In the genomic region with DNA sequence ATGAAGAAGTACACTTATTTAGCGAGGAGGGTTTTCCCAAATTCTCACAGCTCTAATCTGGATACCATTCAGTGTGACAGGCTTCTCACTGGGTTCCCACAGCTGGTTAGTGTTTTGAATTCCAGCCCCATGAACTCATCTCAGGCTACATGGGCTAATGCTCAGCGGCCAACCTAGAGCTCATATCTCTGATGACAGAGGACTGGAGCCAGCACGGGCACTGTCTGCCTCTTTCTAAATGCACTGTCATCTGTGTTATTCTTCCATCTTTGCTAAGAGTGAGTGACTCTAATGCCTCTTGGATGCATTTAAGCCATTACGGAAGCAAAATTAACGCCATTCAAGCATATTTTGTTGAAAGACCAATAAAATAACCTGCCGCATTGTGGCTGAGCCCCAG, we compare ENCODE assay signal across 13 cellular contexts.
A peak's percentile ranks its signal among the peaks of the same experiment; 100 is the strongest.
DNase-seq lines count a peak whose midpoint lies in the region; ATAC-seq, FAIRE-seq and TF ChIP-seq lines count a peak whose summit lies in the region.
"Had no signal": no experiment of that assay in that cellular context is flagged by ENCODE, and none has a peak within 500 bp of the region (broad histone marks: within the 10 kb centered on the region; RNA-seq: fewer than 3 reads in every experiment).

No MANE protein-coding gene starts in this region.

- DNase-seq in HTR-8/SVneo (ENCODE audit: insufficient read length, low spot score) (peak; percentile 51), bronchial epithelial cell (ENCODE audit: low read depth) (peak; percentile 60), kidney epithelial cell (ENCODE audit: low read depth) (peak; percentile 87), tibial nerve (ENCODE audit: low spot score in 2 of 2) (peak; percentile 27 to 38), cerebellar cortex (ENCODE audit: low spot score) (no peak), SIG-M5 (lab: John Stamatoyannopoulos, UW) (no peak)
- DNase-seq: MM.1S, retina, stomach had no signal

- no peak for TF ChIP-seq POLR2A in tibial nerve (IDR thresholded peaks at IDR 0.05)

- no peak for TF ChIP-seq EP300 in tibial nerve (IDR thresholded peaks at IDR 0.05)

- H3K27me3 ChIP-seq in bronchial epithelial cell (ENCODE audit: control insufficient read depth, insufficient read depth, low read length) (no peaks in the 10 kb centered on the region), kidney epithelial cell (ENCODE audit: control insufficient read depth, insufficient read depth, low read length) (no peaks in the 10 kb centered on the region), tibial nerve (no peaks in the 10 kb centered on the region)
- H3K27me3 ChIP-seq: stomach had no signal

- 43 to 52% methylated on average over 6 of the region's 6 CpGs for WGBS in tibial nerve, 2 donors

- H3K4me1 ChIP-seq in tibial nerve: peaks cover 0 to 40% (median 6%) of the 10 kb centered on the region in 4 donors

- ATAC-seq in activated CD4-positive, CD25-positive, alpha-beta regulatory T cell treated with anti-CD3 and anti-CD28 coated beads, Interleukin-2, amount 50 U/mL, for 24 hours: no peak
- ATAC-seq in GM21825 (IDR thresholded peaks at IDR 0.05; ENCODE audit: unreplicated experiment): no peak
- ATAC-seq: HCT116 had no signal

- H3K36me3 ChIP-seq in bronchial epithelial cell (ENCODE audit: control insufficient read depth, insufficient read depth, low read length) (no peaks in the 10 kb centered on the region), kidney epithelial cell (ENCODE audit: control insufficient read depth, insufficient read depth, low read length) (no peaks in the 10 kb centered on the region), tibial nerve (no peaks in the 10 kb centered on the region)
- H3K36me3 ChIP-seq: stomach had no signal

- peak overlapping the region in 1 of 4 donors; percentile 25 for H3K27ac ChIP-seq in tibial nerve
- H3K27ac ChIP-seq: epithelial cell of prostate had no signal

- FAIRE-seq in HTR-8/SVneo (lab: Jason Lieb, UNC) (no peak), bronchial epithelial cell (lab: Jason Lieb, UNC) (peak; percentile 79)

- TF ChIP-seq CTCF in bronchial epithelial cell (IDR thresholded peaks at IDR 0.05; ENCODE audit: insufficient read depth, low read length, severe bottlenecking) (no peak), kidney epithelial cell (IDR thresholded peaks at IDR 0.05; ENCODE audit: insufficient read depth, low read length, poor library complexity, severe bottlenecking) (no peak), tibial nerve (IDR thresholded peaks at IDR 0.05) (no peak)

- no peak overlapping the region for H3K4me3 ChIP-seq in bronchial epithelial cell (ENCODE audit: low read depth, low read length)
- H3K4me3 ChIP-seq in kidney epithelial cell (ENCODE audit: low read depth, low read length): no peak overlapping the region
- H3K4me3 ChIP-seq in tibial nerve: no peak overlapping the region
- H3K4me3 ChIP-seq: stomach had no signal

- H3K9me3 ChIP-seq in tibial nerve: no peaks in the 10 kb centered on the region
- H3K9me3 ChIP-seq: stomach had no signal

Comparison
In these comparisons a context has a peak if more than half of its experiments do, and no peak if none do; other contexts are left out.
1. DNase-seq: peak in HTR-8/SVneo (single experiment), bronchial epithelial cell (single experiment), kidney epithelial cell (single experiment) and tibial nerve (2 of 2); none in cerebellar cortex (single experiment) and SIG-M5 (single experiment).